10 cellular contexts compared by ENCODE assay signal in the genomic region with DNA sequence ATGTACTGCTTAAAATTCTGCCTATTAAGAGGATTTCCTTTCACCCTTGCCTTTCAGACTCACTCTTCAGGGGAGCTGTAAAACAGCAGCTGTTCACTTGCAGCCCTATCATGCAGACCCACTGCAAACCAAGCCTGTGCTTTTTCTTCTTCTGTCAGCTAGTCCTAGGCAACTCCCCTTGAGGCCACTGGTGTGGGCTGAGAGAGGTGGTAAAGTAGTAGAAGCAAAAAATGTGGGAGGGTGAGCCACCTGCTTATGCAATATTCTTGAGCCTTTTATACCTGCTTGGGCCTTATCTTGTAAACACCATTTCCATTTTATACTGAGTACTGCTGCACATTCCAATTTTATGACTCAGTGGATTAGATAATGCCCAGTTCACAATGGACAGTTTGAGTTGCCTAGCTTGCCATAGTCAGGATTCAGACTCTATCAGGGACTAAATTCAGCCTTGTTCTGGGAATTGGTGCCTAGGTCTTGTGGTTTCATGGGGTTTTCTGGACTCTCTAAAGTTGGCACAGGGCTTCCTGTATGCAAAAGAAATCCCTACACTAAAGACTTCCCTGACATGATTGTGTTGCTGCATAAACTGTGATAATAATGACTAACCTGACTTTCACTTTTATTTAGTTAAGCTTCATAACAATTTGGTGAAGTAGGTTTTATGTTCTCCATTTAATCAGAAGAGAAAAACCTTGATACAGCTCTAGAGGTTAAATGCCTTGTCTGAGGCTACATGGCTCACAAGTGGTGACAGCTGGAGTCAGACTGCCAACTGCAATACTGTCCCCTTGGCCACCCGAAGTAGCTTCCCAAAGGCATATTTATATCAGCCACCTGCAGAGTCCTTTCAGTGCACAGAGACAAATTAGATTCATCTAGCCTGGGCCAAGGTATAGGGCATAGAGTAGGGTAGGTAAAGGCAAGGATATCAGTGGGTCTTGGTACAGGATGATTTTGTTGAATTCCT. TPM values are rescaled to one million over a fixed set of nuclear protein-coding genes. Genes with fewer than 3 reads are reported as not detected.
DNase-seq lines count a peak whose midpoint lies in the region; FAIRE-seq and TF ChIP-seq lines count a peak whose summit lies in the region.
"Had no signal": no experiment of that assay in that cellular context is flagged by ENCODE, and none has a peak within 500 bp of the region (broad histone marks: within the 10 kb centered on the region; RNA-seq: fewer than 3 reads in every experiment).

No MANE protein-coding gene starts in this region.

- H3K9me3 Mint-ChIP-seq in activated naive CD4-positive, alpha-beta T cell treated with anti-CD3 and anti-CD28 coated beads, Interleukin-2, amount 50 U/mL, for 24 hours = no peaks in the 10 kb centered on the region

- H3K36me3 ChIP-seq in left ventricle myocardium inferior = no peaks in the 10 kb centered on the region

- H3K9me3 ChIP-seq in left ventricle myocardium inferior (replicated peaks) = peaks cover 17% of the 10 kb centered on the region

- peaks cover 17% of the 10 kb centered on the region for H3K4me1 Mint-ChIP-seq in activated naive CD4-positive, alpha-beta T cell treated with anti-CD3 and anti-CD28 coated beads, Interleukin-2, amount 50 U/mL, for 24 hours

- H3K4me3 ChIP-seq in left ventricle myocardium inferior = no peak overlapping the region

- no peak for FAIRE-seq in urothelium cell line (lab: Jason Lieb, UNC)

- no peak for TF ChIP-seq CTCF in left ventricle myocardium inferior (IDR thresholded peaks at IDR 0.05; ENCODE audit: borderline replicate concordance)

- peak overlapping the region; percentile 2 for H3K4me3 Mint-ChIP-seq in activated naive CD4-positive, alpha-beta T cell treated with anti-CD3 and anti-CD28 coated beads, Interleukin-2, amount 50 U/mL, for 24 hours

- intact Hi-C loops in left ventricle myocardium inferior (cut with micrococcal nuclease) = no loop called here

- no peak for DNase-seq in activated naive CD4-positive, alpha-beta T cell (lab: John Stamatoyannopoulos, UW)
- DNase-seq in SW480 (ENCODE audit: low spot score) (peak; percentile 84), left ventricle myocardium inferior (peak; percentile 30), urothelium cell line (ENCODE audit: low spot score) (peak; percentile 71), NCI-H748 treated with DMSO at 0.1 percent for 48 hours (lab: John Stamatoyannopoulos, UW) (no peak), GM19238 (ENCODE audit: insufficient read length, low spot score) (no peak), superior temporal gyrus (ENCODE audit: extremely low spot score) (no peak)
- DNase-seq: dorsolateral prefrontal cortex had no signal

- H3K36me3 Mint-ChIP-seq in activated naive CD4-positive, alpha-beta T cell treated with anti-CD3 and anti-CD28 coated beads, Interleukin-2, amount 50 U/mL, for 24 hours = peaks cover 6% of the 10 kb centered on the region

- H3K4me1 ChIP-seq in left ventricle myocardium inferior = peaks cover 23% of the 10 kb centered on the region

- no peaks in the 10 kb centered on the region for H3K27me3 ChIP-seq in left ventricle myocardium inferior (ENCODE audit: low read depth)
- H3K27me3 ChIP-seq: dorsolateral prefrontal cortex had no signal

- H3K27me3 Mint-ChIP-seq in activated naive CD4-positive, alpha-beta T cell treated with anti-CD3 and anti-CD28 coated beads, Interleukin-2, amount 50 U/mL, for 24 hours = peaks cover 1% of the 10 kb centered on the region

- H3K27ac Mint-ChIP-seq in activated naive CD4-positive, alpha-beta T cell treated with anti-CD3 and anti-CD28 coated beads, Interleukin-2, amount 50 U/mL, for 24 hours = no peak overlapping the region

- peak overlapping the region; percentile 89 for H3K27ac ChIP-seq in left ventricle myocardium inferior (replicated peaks)
- H3K27ac ChIP-seq: C4-2B had no signal

RNA-seq across cellular contexts. Expression of gene KDM3A, which starts 47.4 kb away (rescaled TPM):
- 36.2 TPM for total RNA-seq in left ventricle myocardium inferior

RNA-seq across cellular contexts. Expression of gene REEP1, which starts 56.4 kb away (rescaled TPM):
- total RNA-seq in left ventricle myocardium inferior = 30.2 TPM

Comparison
In these comparisons a context has a peak if more than half of its experiments do, and no peak if none do; other contexts are left out.
1. DNase-seq: peak in SW480 (single experiment), left ventricle myocardium inferior (single experiment) and urothelium cell line (single experiment); none in activated naive CD4-positive, alpha-beta T cell (0 of 4), NCI-H748 treated with DMSO at 0.1 percent for 48 hours (single experiment), GM19238 (single experiment) and superior temporal gyrus (single experiment).